ENCODE assay signal across 27 cellular contexts in genomic region chr20:62177307-62177706, GRCh38. TPM values are rescaled to one million over a fixed set of nuclear protein-coding genes. Genes with fewer than 3 reads are reported as not detected.
"Had no signal": no experiment of that assay in that cellular context is flagged by ENCODE, and none has a peak within 500 bp of the region (broad histone marks: within the 10 kb centered on the region; RNA-seq: fewer than 3 reads in every experiment).

No MANE protein-coding gene starts in this region.

- H3K27me3 ChIP-seq: sigmoid colon, upper lobe of left lung had no signal

- H3K27ac ChIP-seq: lower lobe of right lung, sigmoid colon, upper lobe of left lung had no signal

- DNase-seq: activated CD4-positive, alpha-beta T cell treated with anti-CD3 and anti-CD28 coated beads for 1 hour; activated CD4-positive, alpha-beta T cell treated with anti-CD3 and anti-CD28 coated beads, Interleukin-2, amount 50 U/mL, for 1 hour; activated CD8-positive, alpha-beta T cell treated with anti-CD3 and anti-CD28 coated beads, Interleukin-2, amount 10 ng/mL, durations not matched to agents 7 days and 5 days; activated gamma-delta T cell treated with Interleukin-2 at 50 U/mL for 16 hours; dermis blood vessel endothelial cell; effector memory CD4-positive, alpha-beta T cell; foreskin melanocyte; head of caudate nucleus; hypothalamus; left cardiac atrium; lower lobe of right lung; naive thymus-derived CD4-positive, alpha-beta T cell; occipital lobe; sigmoid colon; stimulated activated CD4-positive, alpha-beta T cell treated with anti-CD3 and anti-CD28 coated beads, Interleukin-2, amount 100 ng/mL, for 48 hours; stimulated activated CD8-positive, alpha-beta memory T cell treated with anti-CD3 and anti-CD28 coated beads, Interleukin-4, amount 100 ng/mL, for 48 hours; stimulated activated naive B cell treated with anti-CD40 and anti-IgM and Interleukin-4, amounts not matched to agents 10 μg/mL and 1 μg/mL and 100 μg/mL, for 72 hours; T-helper 1 cell; T-helper 9 cell; upper lobe of left lung had no signal

- H3K9me3 ChIP-seq: lower lobe of right lung, sigmoid colon, upper lobe of left lung had no signal

- ATAC-seq: activated CD8-positive, alpha-beta T cell treated with anti-CD3 and anti-CD28 coated beads, Interleukin-2, amount 10 ng/mL, durations not matched to agents 7 days and 5 days; esophagus mucosa; left cardiac atrium; lower lobe of right lung; naive thymus-derived CD4-positive, alpha-beta T cell; stimulated activated naive B cell treated with anti-CD40 and anti-IgM and Interleukin-4, amounts not matched to agents 10 μg/mL and 1 μg/mL and 100 μg/mL, for 72 hours had no signal

- FAIRE-seq: endothelial cell of umbilical vein, islet of Langerhans had no signal

- H3K4me3 ChIP-seq: lower lobe of right lung, sigmoid colon, smooth muscle cell, upper lobe of left lung had no signal

- H3K4me2 ChIP-seq: smooth muscle cell had no signal

RNA-seq across cellular contexts. Expression of gene HRH3, which starts 42.8 kb away (rescaled TPM):
- total RNA-seq: activated CD8-positive, alpha-beta T cell treated with anti-CD3 and anti-CD28 coated beads, Interleukin-2, amount 10 ng/mL, durations not matched to agents 7 days and 5 days; activated T-helper 1 cell treated with anti-CD3 and anti-CD28 coated beads, Interleukin-12 subunit alpha, Interleukin-12 subunit beta, Interleukin-2, Interleukin-4 antibody, amounts not matched to agents 30 ng/mL and 10 ng/mL and 1 ng/mL, durations not matched to agents 14 hours and 24 hours and 36 hours; aorta; cardiac septum; dermis blood vessel endothelial cell; endothelial cell of umbilical vein; esophagus mucosa; left cardiac atrium; lower lobe of right lung; naive thymus-derived CD4-positive, alpha-beta T cell; sigmoid colon; smooth muscle cell; upper lobe of left lung had no signal
- polyA plus RNA-seq: aorta; endothelial cell of umbilical vein; naive thymus-derived CD4-positive, alpha-beta T cell; sigmoid colon; smooth muscle cell had no signal
